ENCODE assay signal across 16 cellular contexts in genomic region chr12:131233737-131234474, GRCh38.
A peak's percentile ranks its signal among the peaks of the same experiment; 100 is the strongest.
DNase-seq lines count a peak whose midpoint lies in the region; ATAC-seq and TF ChIP-seq lines count a peak whose summit lies in the region.
"Had no signal": no experiment of that assay in that cellular context is flagged by ENCODE, and none has a peak within 500 bp of the region (broad histone marks: within the 10 kb centered on the region; RNA-seq: fewer than 3 reads in every experiment).

No MANE protein-coding gene starts in this region.

- no peak overlapping the region for H3K4ac ChIP-seq in H9 (ENCODE audit: low read depth, low read length)

- POLR2A ChIA-PET in RWPE1 (lab: Yijun Ruan, JAX; ENCODE audit: low non-redundant PET) = no interaction called here

- H3K27ac Mint-ChIP-seq in H9 (no peak overlapping the region), endothelial cell (ENCODE audit: unreplicated experiment) (no peak overlapping the region)
- H3K27ac Mint-ChIP-seq: CD8-positive, alpha-beta T cell had no signal

- H3K56ac ChIP-seq in H9 (ENCODE audit: insufficient read length, low read depth, low read length) = no peak overlapping the region

- H3K27me3 Mint-ChIP-seq in H9 (ENCODE audit: low read depth) (peaks cover 4% of the 10 kb centered on the region; the same call in 1 of the 2 replicates), endothelial cell (ENCODE audit: unreplicated experiment) (peaks cover 10% of the 10 kb centered on the region)

- H3T11ph ChIP-seq in H9 (ENCODE audit: low read length) = no peak overlapping the region

- no peaks in the 10 kb centered on the region for H3K9me3 ChIP-seq in H9 (ENCODE audit: control insufficient read depth, low read depth, low read length)
- H3K9me3 ChIP-seq in thoracic aorta = peaks cover 5% of the 10 kb centered on the region
- H3K9me3 ChIP-seq: BE2C had no signal

- no peaks in the 10 kb centered on the region for H3K36me3 ChIP-seq in thoracic aorta
- H3K36me3 ChIP-seq: BE2C had no signal

- H3K4me1 ChIP-seq in H9 (ENCODE audit: insufficient read depth, low read length) (peaks cover 3% of the 10 kb centered on the region), thoracic aorta (ENCODE audit: control insufficient read depth in 1 of 2, low read depth in 2 of 2) (no peaks in the 10 kb centered on the region)

- no peak overlapping the region for H2BK15ac ChIP-seq in H9 (ENCODE audit: low read depth, low read length)

- H4K5ac ChIP-seq in H9 (ENCODE audit: insufficient read length, low read depth, low read length) = no peak overlapping the region

- no peak for DNase-seq in H9
- DNase-seq in RWPE1 (ENCODE audit: low spot score) = no peak
- no peak for DNase-seq in endothelial cell (ENCODE audit: low spot score)
- DNase-seq in thoracic aorta (ENCODE audit: low spot score) = no peak
- DNase-seq in NAMALWA (ENCODE audit: low spot score) = no peak
- DNase-seq: BE2C; CD8-positive, alpha-beta T cell; H7; IMR-90; NCI-H1092; NCI-H2227 treated with DMSO at 0.1 percent for 48 hours; NCI-H524 treated with DMSO at 0.1 percent for 48 hours; NK-92 treated with Interleukin-12 subunit alpha and Interleukin-12 subunit beta, amount 100 ng/mL, for 24 hours; Right ventricle myocardium superior had no signal

- no CpG with 5 or more reads among the region's 12 CpGs for WGBS in H9 (ENCODE audit: extremely low coverage, insufficient read length, low lambda C conversion rate)

- no peak overlapping the region for H2BK12ac ChIP-seq in H9 (ENCODE audit: insufficient read length, low read depth, low read length)

- H3K36me3 Mint-ChIP-seq in H9 (ENCODE audit: insufficient read depth in 1 of 3, low read depth in 3 of 3) = peaks cover 4 to 9% (median 7%) of the 10 kb centered on the region in 3 experiments; a peak in 5 of 7 replicates
- peaks cover 5% of the 10 kb centered on the region for H3K36me3 Mint-ChIP-seq in endothelial cell (ENCODE audit: low read depth, unreplicated experiment)
- H3K36me3 Mint-ChIP-seq: CD8-positive, alpha-beta T cell had no signal

- ATAC-seq in thoracic aorta (ENCODE audit: insufficient number of reproducible peaks, low FRiP score, low read depth) = peak; percentile 24
- ATAC-seq in GM21786 (IDR thresholded peaks at IDR 0.05; ENCODE audit: unreplicated experiment) = no peak
- no peak for ATAC-seq in GM18502 (IDR thresholded peaks at IDR 0.05; ENCODE audit: poor library complexity, unreplicated experiment)
- ATAC-seq: CD8-positive, alpha-beta T cell had no signal

- no peak overlapping the region for H3K4me3 ChIP-seq in thoracic aorta

- H3K4me3 Mint-ChIP-seq in H9 (peak overlapping the region in 1 of 2 experiments; percentile 9; a peak in 1 of 5 replicates), endothelial cell (ENCODE audit: unreplicated experiment) (peak overlapping the region; percentile 31)
- H3K4me3 Mint-ChIP-seq: CD8-positive, alpha-beta T cell had no signal

- H3K4me1 Mint-ChIP-seq in H9 (peaks cover 33 to 46% of the 10 kb centered on the region in 2 experiments), endothelial cell (ENCODE audit: unreplicated experiment) (peaks cover 37% of the 10 kb centered on the region)

- H3K27ac ChIP-seq in H9 (ENCODE audit: insufficient read length, low read depth, low read length) (no peak overlapping the region), RWPE1 (peak overlapping the region; percentile 75), thoracic aorta (no peak overlapping the region)

- CTCF ChIA-PET in RWPE1 (lab: Yijun Ruan, JAX) = no interaction called here

- no peak overlapping the region for H3K4me2 ChIP-seq in H9 (ENCODE audit: insufficient read depth, insufficient read length, low read length)

- H2BK120ac ChIP-seq in H9 (ENCODE audit: low read depth, low read length, poor library complexity, severe bottlenecking) = no peak overlapping the region

- H2BK5ac ChIP-seq in H9 (ENCODE audit: insufficient read length, low read length) = no peak overlapping the region

- H2BK20ac ChIP-seq in H9 (ENCODE audit: low read depth, low read length, poor library complexity, severe bottlenecking) = no peak overlapping the region

- no peaks in the 10 kb centered on the region for H3K79me2 ChIP-seq in H9 (ENCODE audit: insufficient read depth, low read length)

- no peaks in the 10 kb centered on the region for H3K79me1 ChIP-seq in H9 (ENCODE audit: insufficient read depth, low read depth, low read length, poor library complexity, severe bottlenecking)

- no peak overlapping the region for H4K8ac ChIP-seq in H9 (replicated peaks; ENCODE audit: insufficient read length, low read depth, low read length)

- no peak overlapping the region for H2AFZ ChIP-seq in H9 (ENCODE audit: low read length)

- H3K27me3 ChIP-seq in H9 (ENCODE audit: insufficient read depth, low read length) (no peaks in the 10 kb centered on the region), thoracic aorta (replicated peaks; ENCODE audit: insufficient read depth) (no peaks in the 10 kb centered on the region)
- H3K27me3 ChIP-seq: BE2C had no signal

- H3K23me2 ChIP-seq in H9 (ENCODE audit: insufficient read length, low read depth, low read length, poor library complexity, severe bottlenecking) = no peaks in the 10 kb centered on the region

- H4K91ac ChIP-seq in H9 (ENCODE audit: insufficient read length, low read depth, low read length) = no peak overlapping the region

- peak overlapping the region; percentile 9 for H2AK5ac ChIP-seq in H9 (ENCODE audit: insufficient read length, low read length)

- no peak overlapping the region; the same call in 1 of the 2 replicates for H3K14ac ChIP-seq in H9 (ENCODE audit: insufficient read depth, low read length)

- H3K18ac ChIP-seq in H9 (ENCODE audit: insufficient read length, low read depth, low read length) = peak overlapping the region; percentile 50

- TF ChIP-seq CTCF in H9 (conservative IDR thresholded peaks at IDR 0.05) = no peak
- no peak for TF ChIP-seq CTCF in RWPE1 (conservative IDR thresholded peaks at IDR 0.05; ENCODE audit: low read depth)
- TF ChIP-seq CTCF in endothelial cell (IDR thresholded peaks at IDR 0.05; ENCODE audit: unreplicated experiment) = no peak
- no peak for TF ChIP-seq CTCF in thoracic aorta (IDR thresholded peaks at IDR 0.05)

- H3K23ac ChIP-seq in H9 (ENCODE audit: insufficient read length, low read depth, low read length) = no peak overlapping the region

- H3K9me3 Mint-ChIP-seq in H9 (peaks cover 8 to 11% of the 10 kb centered on the region in 2 experiments), endothelial cell (ENCODE audit: unreplicated experiment) (no peaks in the 10 kb centered on the region)

- H3K9ac ChIP-seq in H9 (ENCODE audit: extremely low read depth, insufficient read length, low read length) = no peak overlapping the region

- H4K20me1 ChIP-seq in H9 (ENCODE audit: control insufficient read depth, insufficient read depth, insufficient read length) = no peaks in the 10 kb centered on the region
